In genomic region chr14:101184562-101184961, GRCh38 we compare ENCODE assay signal across 20 cellular contexts.
DNase-seq lines count a peak whose midpoint lies in the region; ATAC-seq, FAIRE-seq and TF ChIP-seq lines count a peak whose summit lies in the region.
"Had no signal": no experiment of that assay in that cellular context is flagged by ENCODE, and none has a peak within 500 bp of the region (broad histone marks: within the 10 kb centered on the region; RNA-seq: fewer than 3 reads in every experiment).

No MANE protein-coding gene starts in this region.

- H3K4me2 ChIP-seq in SK-N-SH (no peak overlapping the region), neuronal stem cell (ENCODE audit: insufficient read depth, low read length, poor library complexity, severe bottlenecking) (no peak overlapping the region)
- H3K4me2 ChIP-seq: A549, GM23338 had no signal

- no peaks in the 10 kb centered on the region for H3K27me3 ChIP-seq in SK-N-SH (ENCODE audit: insufficient read depth)
- no peaks in the 10 kb centered on the region for H3K27me3 ChIP-seq in neuronal stem cell (ENCODE audit: control insufficient read depth in 3 of 3, insufficient read depth in 3 of 3, low read depth in 1 of 3, low read length in 3 of 3)

- no peak overlapping the region for H4K8ac ChIP-seq in neuronal stem cell (ENCODE audit: low read depth, low read length)

- H3K23ac ChIP-seq in neuronal stem cell (ENCODE audit: low read depth, low read length, poor library complexity) = peak overlapping the region; percentile 47

- H4K20me1 ChIP-seq in SK-N-SH (ENCODE audit: insufficient read depth) = no peaks in the 10 kb centered on the region

- H3K4me1 Mint-ChIP-seq in brain (peaks cover 49% of the 10 kb centered on the region), osteocyte (ENCODE audit: unreplicated experiment) (no peaks in the 10 kb centered on the region)

- H3K9me3 ChIP-seq in SK-N-SH (no peaks in the 10 kb centered on the region), kidney (ENCODE audit: control insufficient read depth in 1 of 2, low read length in 2 of 2) (peaks cover 0 to 5% of the 10 kb centered on the region in 2 donors), neuronal stem cell (replicated peaks in 1 of 2; ENCODE audit: control insufficient read depth in 2 of 2, insufficient read depth in 1 of 2, low read depth in 1 of 2, low read length in 2 of 2) (peaks cover 8 to 13% of the 10 kb centered on the region in 2 donors)
- H3K9me3 ChIP-seq: Caco-2 had no signal

- peak overlapping the region in 4 of 5 experiments; percentile 5 to 88 (median 50) for H3K27ac Mint-ChIP-seq in brain
- H3K27ac Mint-ChIP-seq in osteocyte (ENCODE audit: unreplicated experiment) = no peak overlapping the region
- H3K27ac Mint-ChIP-seq: CD4-positive, alpha-beta T cell; GM23338 had no signal

- no peak for TF ChIP-seq EP300 in SK-N-SH (IDR thresholded peaks at IDR 0.05; ENCODE audit: borderline replicate concordance in 1 of 2, low read depth in 1 of 2, low read length in 1 of 2)

- POLR2A ChIA-PET in SK-N-SH (lab: Yijun Ruan, JAX) = no interaction called here

- no peaks in the 10 kb centered on the region for H3K79me2 ChIP-seq in SK-N-SH (ENCODE audit: insufficient read depth)

- H3K4ac ChIP-seq in neuronal stem cell (ENCODE audit: low read length) = no peak overlapping the region

- no peak overlapping the region for H2BK120ac ChIP-seq in neuronal stem cell (ENCODE audit: low read depth, low read length)

- no peak overlapping the region for H3K27ac ChIP-seq in SK-N-SH (ENCODE audit: low read depth in 2 of 2, low read length in 1 of 2)
- H3K27ac ChIP-seq in kidney (ENCODE audit: low read depth in 2 of 2, low read length in 2 of 2) = no peak overlapping the region
- H3K27ac ChIP-seq in neuronal stem cell (replicated peaks; ENCODE audit: low read length) = no peak overlapping the region
- H3K27ac ChIP-seq: 22Rv1, A549, C4-2B, HL-60 had no signal

- no peak overlapping the region for H2AFZ ChIP-seq in SK-N-SH (ENCODE audit: low read depth)
- peak overlapping the region; percentile 64 for H2AFZ ChIP-seq in neuronal stem cell (ENCODE audit: low read length)
- H2AFZ ChIP-seq: GM23338 had no signal

- no peak for TF ChIP-seq RAD21 in SK-N-SH (IDR thresholded peaks at IDR 0.05; ENCODE audit: low read length)

- no peaks in the 10 kb centered on the region for H3K36me3 Mint-ChIP-seq in brain
- H3K36me3 Mint-ChIP-seq in osteocyte (ENCODE audit: unreplicated experiment) = no peaks in the 10 kb centered on the region

- H3K9me3 Mint-ChIP-seq in brain (peaks cover 8 to 16% (median 13%) of the 10 kb centered on the region in 5 experiments), osteocyte (ENCODE audit: unreplicated experiment) (peaks cover 4% of the 10 kb centered on the region)

- H3K79me1 ChIP-seq in neuronal stem cell (ENCODE audit: low read depth, low read length) = no peaks in the 10 kb centered on the region

- H3K4me1 ChIP-seq in SK-N-SH (ENCODE audit: control insufficient read depth in 1 of 2, insufficient read depth in 2 of 2, low read depth in 1 of 2, low read length in 1 of 2) (peaks cover 0 to 16% of the 10 kb centered on the region in 2 experiments; a peak in 1 of 4 replicates), kidney (ENCODE audit: control insufficient read depth in 1 of 2, insufficient read depth in 1 of 2, low read depth in 1 of 2, low read length in 2 of 2) (no peaks in the 10 kb centered on the region), neuronal stem cell (ENCODE audit: control insufficient read depth in 2 of 2, insufficient read depth in 1 of 2, low read depth in 1 of 2, low read length in 2 of 2) (peaks cover 20 to 21% of the 10 kb centered on the region in 2 donors)
- H3K4me1 ChIP-seq: A549, Caco-2 had no signal

- H2AK5ac ChIP-seq in neuronal stem cell (ENCODE audit: low read depth, low read length) = no peak overlapping the region

- no peak overlapping the region for H3K4me3 Mint-ChIP-seq in brain
- H3K4me3 Mint-ChIP-seq in osteocyte (ENCODE audit: unreplicated experiment) = no peak overlapping the region
- H3K4me3 Mint-ChIP-seq: CD4-positive, alpha-beta T cell; GM23338 had no signal

- H3F3A ChIP-seq in SK-N-SH (replicated peaks; ENCODE audit: insufficient read depth) = no peaks in the 10 kb centered on the region

- intact Hi-C loops in kidney (cut with DNase I) = no loop called here

- H3K36me3 ChIP-seq in SK-N-SH (replicated peaks in 1 of 2; ENCODE audit: control insufficient read depth in 1 of 2, insufficient read depth in 2 of 2, low read length in 1 of 2) (no peaks in the 10 kb centered on the region), kidney (ENCODE audit: control insufficient read depth in 1 of 2, insufficient read depth in 2 of 2, low read length in 2 of 2) (no peaks in the 10 kb centered on the region), neuronal stem cell (replicated peaks in 1 of 2; ENCODE audit: control insufficient read depth in 2 of 2, insufficient read depth in 2 of 2, low read length in 2 of 2) (no peaks in the 10 kb centered on the region)

- CTCF ChIA-PET in SK-N-SH (lab: Yijun Ruan, JAX) = interaction anchor here (1.1 kb wide), 1 partner anchor 37 kb away, joined by 3 read pairs; no protein-coding TSS in a partner anchor

- H2BK15ac ChIP-seq in neuronal stem cell (ENCODE audit: low read length) = no peak overlapping the region

- H3K18ac ChIP-seq in neuronal stem cell (ENCODE audit: low read length) = no peak overlapping the region

- H3K9me2 ChIP-seq in SK-N-SH = no peaks in the 10 kb centered on the region

- H3K9ac ChIP-seq in SK-N-SH (no peak overlapping the region), kidney (ENCODE audit: low read length in 2 of 2) (no peak overlapping the region), neuronal stem cell (ENCODE audit: low read depth, low read length, poor library complexity) (no peak overlapping the region)

- H3K27me3 Mint-ChIP-seq in brain (peaks cover 17% of the 10 kb centered on the region), osteocyte (ENCODE audit: unreplicated experiment) (peaks cover 9% of the 10 kb centered on the region)

- ATAC-seq in SK-N-SH treated with all-trans-retinoic acid at 6 μM for 48 hours (no peak), HG02981 (IDR thresholded peaks at IDR 0.05; ENCODE audit: unreplicated experiment) (no peak)
- ATAC-seq: HCT116 had no signal

- DNase-seq in SK-N-SH = peak; percentile 6
- DNase-seq in kidney = peak; percentile 9
- DNase-seq in neuronal stem cell (ENCODE audit: low spot score) = no peak
- no peak for DNase-seq in SK-N-DZ (ENCODE audit: low spot score)
- no peak for DNase-seq in osteocyte (ENCODE audit: extremely low spot score, unreplicated experiment)
- DNase-seq: AML-193; Caco-2; CD4-positive, alpha-beta T cell; DMS79; GF-D8 had no signal

- H3K4me3 ChIP-seq in SK-N-SH (ENCODE audit: low read depth in 2 of 2, low read length in 1 of 2) (no peak overlapping the region), kidney (ENCODE audit: low read length in 2 of 2) (no peak overlapping the region), neuronal stem cell (ENCODE audit: low read length in 2 of 2) (no peak overlapping the region)
- H3K4me3 ChIP-seq: A549, GM23338 had no signal

- no peak overlapping the region for H3K14ac ChIP-seq in neuronal stem cell (ENCODE audit: low read length)

- WGBS in SK-N-SH (ENCODE audit: low lambda C conversion rate) = 55% methylated on average over 6 of the region's 6 CpGs
- WGBS in neuronal stem cell (ENCODE audit: extremely low coverage in 2 of 2, insufficient read length in 2 of 2, insufficient replicate concordance in 1 of 2), 2 donors = no CpG with 5 or more reads among the region's 6 CpGs

- TF ChIP-seq CTCF in SK-N-SH (IDR thresholded peaks at IDR 0.05) = no peak
- TF ChIP-seq CTCF in brain (conservative IDR thresholded peaks at IDR 0.05) = no peak
- no peak for TF ChIP-seq CTCF in kidney (IDR thresholded peaks at IDR 0.05; ENCODE audit: borderline replicate concordance, extremely low read depth, insufficient read depth)
- no peak for TF ChIP-seq CTCF in osteocyte (IDR thresholded peaks at IDR 0.05)

- H2BK12ac ChIP-seq in neuronal stem cell (ENCODE audit: low read length) = no peak overlapping the region

- peak overlapping the region; percentile 59 for H4K91ac ChIP-seq in neuronal stem cell (ENCODE audit: low read depth, low read length, poor library complexity)

- FAIRE-seq in kidney (lab: Jason Lieb, UNC) = no peak
- FAIRE-seq: A549, D721Med had no signal

- no peak overlapping the region for H2BK5ac ChIP-seq in neuronal stem cell (ENCODE audit: low read length)

TF ChIP-seq in SK-N-SH, 30 proteins besides CTCF, POLR2A, EP300 and RAD21:
- TF ChIP-seq MAX (IDR thresholded peaks at IDR 0.05; ENCODE audit: low read depth) (no peak), TEAD4 (IDR thresholded peaks at IDR 0.05; ENCODE audit: borderline replicate concordance, insufficient read depth) (no peak), SMC3 (IDR thresholded peaks at IDR 0.05; ENCODE audit: low read depth, low read length) (no peak)

TF ChIP-seq in SK-N-SH treated with all-trans-retinoic acid at 6 μM for 48 hours, 23 proteins besides CTCF, POLR2A, EP300 and RAD21:
- TF ChIP-seq ISL1 (CRISPR knock-in tag; IDR thresholded peaks at IDR 0.05) (no peak), TSHZ2 (CRISPR knock-in tag; IDR thresholded peaks at IDR 0.05) (no peak), GLIS3 (CRISPR knock-in tag; IDR thresholded peaks at IDR 0.05) (no peak), ARNTL (CRISPR knock-in tag; IDR thresholded peaks at IDR 0.05; ENCODE audit: borderline replicate concordance, low read depth) (no peak), ESRRG (CRISPR knock-in tag; IDR thresholded peaks at IDR 0.05) (no peak)

Comparison
In these comparisons a context has a peak if more than half of its experiments do, and no peak if none do; other contexts are left out.
1. DNase-seq: peak in SK-N-SH (single experiment) and kidney (single experiment); none in neuronal stem cell (single experiment), SK-N-DZ (single experiment) and osteocyte (single experiment).